21 cellular contexts compared by ENCODE assay signal in genomic region chr16:24841291-24841690, GRCh38. TPM values are rescaled to one million over a fixed set of nuclear protein-coding genes. Genes with fewer than 3 reads are reported as not detected.
DNase-seq lines count a peak whose midpoint lies in the region; ATAC-seq and TF ChIP-seq lines count a peak whose summit lies in the region.
"Had no signal": no experiment of that assay in that cellular context is flagged by ENCODE, and none has a peak within 500 bp of the region (broad histone marks: within the 10 kb centered on the region; RNA-seq: fewer than 3 reads in every experiment).

No MANE protein-coding gene starts in this region.

- H3K4me2 ChIP-seq in mammary epithelial cell (ENCODE audit: insufficient read depth, low read depth, low read length), result no peak overlapping the region
- H3K4me2 ChIP-seq: BLaER1 had no signal

- TF ChIP-seq CTCF in mammary epithelial cell (conservative IDR thresholded peaks at IDR 0.05 in 1 of 2, IDR thresholded peaks at IDR 0.05 in 1 of 2; ENCODE audit: extremely low read depth in 1 of 2, insufficient read depth in 1 of 2, low read depth in 1 of 2, low read length in 2 of 2) (no peak), breast epithelium (IDR thresholded peaks at IDR 0.05) (no peak), Panc1 (IDR thresholded peaks at IDR 0.05) (no peak)

- H3K27ac Mint-ChIP-seq in activated naive CD4-positive, alpha-beta T cell treated with anti-CD3 and anti-CD28 coated beads for 36 hours, result no peak overlapping the region
- H3K27ac Mint-ChIP-seq: CD4-positive, CD25-positive, alpha-beta regulatory T cell had no signal

- in situ Hi-C loops in mammary epithelial cell (cut with MboI; ENCODE audit: low sequenced_read_pairs in 2 of 2), result no loop called here
- in situ Hi-C loops in Panc1 (cut with HindIII; ENCODE audit: low pct_unique_long_range_greater_than_20kb, low sequenced_read_pairs), result no loop called here

- CTCF ChIA-PET in mammary epithelial cell (lab: Charles Lee; ENCODE audit: low non-redundant PET) (no interaction called here), Panc1 (lab: Charles Lee) (interaction anchor here (0.7 kb wide), 1 partner anchor 35 kb away, joined by 3 read pairs; no protein-coding TSS in a partner anchor)
- CTCF ChIA-PET in activated naive CD4-positive, alpha-beta T cell treated with anti-CD3 and anti-CD28 coated beads for 36 hours (lab: Charles Lee), result interaction anchor here (0.8 kb wide), 1 partner anchor 630 kb away, joined by 3 read pairs; no protein-coding TSS in a partner anchor

- BruUV-seq in mammary epithelial cell (replicated peaks; lab: Mats Ljungman, UMichigan) (no TSS peak), Panc1 (replicated peaks; lab: Mats Ljungman, UMichigan) (no TSS peak)

- H3K4me1 ChIP-seq in mammary epithelial cell (ENCODE audit: insufficient read depth, low read length) (peaks cover 5% of the 10 kb centered on the region), breast epithelium (no peaks in the 10 kb centered on the region), Panc1 (ENCODE audit: control insufficient read depth, insufficient read depth, low read length) (peaks cover 20% of the 10 kb centered on the region)
- H3K4me1 ChIP-seq: BLaER1 had no signal

- H3K27me3 ChIP-seq in mammary epithelial cell (ENCODE audit: insufficient read depth, low read length), result no peaks in the 10 kb centered on the region
- H3K27me3 ChIP-seq in breast epithelium, result no peaks in the 10 kb centered on the region
- no peaks in the 10 kb centered on the region for H3K27me3 ChIP-seq in Panc1 (ENCODE audit: control insufficient read depth, insufficient read depth, low read length)
- H3K27me3 ChIP-seq: BLaER1, MG63 had no signal

- H3K9me3 Mint-ChIP-seq in activated naive CD4-positive, alpha-beta T cell treated with anti-CD3 and anti-CD28 coated beads for 36 hours, result no peaks in the 10 kb centered on the region
- H3K9me3 Mint-ChIP-seq: CD4-positive, CD25-positive, alpha-beta regulatory T cell had no signal

- no peak overlapping the region for H2AFZ ChIP-seq in mammary epithelial cell (ENCODE audit: low read depth, low read length)

- ATAC-seq in Panc1, result no peak; the same call in 1 of the 2 replicates
- peak; percentile 45 for ATAC-seq in esophagus mucosa
- ATAC-seq: HCT116 had no signal

- H3K9me3 ChIP-seq in mammary epithelial cell (replicated peaks; ENCODE audit: insufficient read depth, low read length), result no peaks in the 10 kb centered on the region
- no peaks in the 10 kb centered on the region for H3K9me3 ChIP-seq in breast epithelium
- H3K9me3 ChIP-seq in Panc1 (ENCODE audit: control insufficient read depth, insufficient read depth, low read depth, low read length), result no peaks in the 10 kb centered on the region
- H3K9me3 ChIP-seq: BLaER1, MG63 had no signal

- no peak overlapping the region for H3K27ac ChIP-seq in mammary epithelial cell (ENCODE audit: insufficient read depth, low read depth, low read length)
- H3K27ac ChIP-seq in breast epithelium, result no peak overlapping the region
- peak overlapping the region; percentile 48; the same call in 1 of the 2 replicates for H3K27ac ChIP-seq in Panc1 (ENCODE audit: low read length)
- H3K27ac ChIP-seq in temporal lobe (ENCODE audit: low read depth, low read length), result peak overlapping the region; percentile 45
- H3K27ac ChIP-seq: 22Rv1, BLaER1, SK-N-MC had no signal

- TF ChIP-seq POLR2A in breast epithelium (IDR thresholded peaks at IDR 0.05), result no peak

- no peak overlapping the region for H3K4me3 Mint-ChIP-seq in activated naive CD4-positive, alpha-beta T cell treated with anti-CD3 and anti-CD28 coated beads for 36 hours

- H3K9ac ChIP-seq in mammary epithelial cell (ENCODE audit: insufficient read depth, low read length), result no peak overlapping the region
- H3K9ac ChIP-seq: BLaER1 had no signal

- no peak overlapping the region for H3K4me3 ChIP-seq in mammary epithelial cell (replicated peaks in 1 of 3; ENCODE audit: insufficient read depth in 1 of 3, low read depth in 2 of 3, low read length in 3 of 3)
- H3K4me3 ChIP-seq in breast epithelium, result no peak overlapping the region
- H3K4me3 ChIP-seq in Panc1 (ENCODE audit: low read depth in 2 of 2, low read length in 2 of 2), result no peak overlapping the region
- H3K4me3 ChIP-seq: BLaER1, MG63, SK-N-MC had no signal

- no peaks in the 10 kb centered on the region for H3K27me3 Mint-ChIP-seq in activated naive CD4-positive, alpha-beta T cell treated with anti-CD3 and anti-CD28 coated beads for 36 hours (ENCODE audit: low read depth)
- H3K27me3 Mint-ChIP-seq: CD4-positive, CD25-positive, alpha-beta regulatory T cell had no signal

- H3K79me2 ChIP-seq in mammary epithelial cell (ENCODE audit: insufficient read depth, low read length), result no peaks in the 10 kb centered on the region

- dilution Hi-C loops in mammary epithelial cell (cut with HindIII; ENCODE audit: low sequenced_read_pairs), result no loop called here

- H3K36me3 Mint-ChIP-seq in activated naive CD4-positive, alpha-beta T cell treated with anti-CD3 and anti-CD28 coated beads for 36 hours (ENCODE audit: low read depth), result peaks cover 3% of the 10 kb centered on the region

- peak; percentile 54 for DNase-seq in mammary epithelial cell
- DNase-seq in breast epithelium (ENCODE audit: low spot score in 2 of 2), result no peak
- DNase-seq in Panc1 (ENCODE audit: low read depth, low spot score), result no peak
- DNase-seq in NK-92 treated with Interleukin-12 subunit alpha and Interleukin-12 subunit beta, amount 100 ng/mL, for 24 hours (lab: John Stamatoyannopoulos, UW), result no peak
- DNase-seq in activated naive CD4-positive, alpha-beta T cell treated with anti-CD3 and anti-CD28 coated beads for 36 hours, result no peak
- DNase-seq in ureter (ENCODE audit: low spot score), result no peak
- DNase-seq: CD4-positive, CD25-positive, alpha-beta regulatory T cell; KBM-7; MG63; NCI-H1105 treated with DMSO at 0.1 percent for 48 hours; NCI-H2029; NCI-H446 treated with DMSO at 0.1 percent for 48 hours; NCI-H526; SIG-M5 had no signal

- POLR2A ChIA-PET in Panc1 (lab: Charles Lee), result no interaction called here

- H3K36me3 ChIP-seq in mammary epithelial cell (ENCODE audit: insufficient read depth, low read length) (no peaks in the 10 kb centered on the region), breast epithelium (no peaks in the 10 kb centered on the region), Panc1 (ENCODE audit: control insufficient read depth, insufficient read depth, low read length) (no peaks in the 10 kb centered on the region)
- H3K36me3 ChIP-seq: BLaER1, MG63 had no signal

- no peaks in the 10 kb centered on the region for H3K4me1 Mint-ChIP-seq in activated naive CD4-positive, alpha-beta T cell treated with anti-CD3 and anti-CD28 coated beads for 36 hours (ENCODE audit: low read depth)
- H3K4me1 Mint-ChIP-seq: CD4-positive, CD25-positive, alpha-beta regulatory T cell had no signal

- intact Hi-C loops in mammary epithelial cell (cut with micrococcal nuclease) (no loop called here), breast epithelium (cut with DNase I; ENCODE audit: low total_unique reads) (no loop called here), Panc1 (cut with micrococcal nuclease; ENCODE audit: unreplicated experiment) (no loop called here)
- intact Hi-C loops in activated naive CD4-positive, alpha-beta T cell treated with anti-CD3 and anti-CD28 coated beads for 36 hours (cut with micrococcal nuclease), result no loop called here

- no peaks in the 10 kb centered on the region for H4K20me1 ChIP-seq in mammary epithelial cell (ENCODE audit: insufficient read depth, low read length)
- H4K20me1 ChIP-seq: BLaER1 had no signal

RNA-seq across cellular contexts. Expression of gene SLC5A11, which starts 4.5 kb away (rescaled TPM):
- total RNA-seq in mammary epithelial cell (not detected), breast epithelium (1 to 10 TPM in 1 of 3 donors, under 1 TPM in 2; 0.16 to 1.8 (median 0.66) TPM), Panc1 (2021; ENCODE audit: unreplicated experiment) (0.13 TPM), esophagus mucosa (not detected), temporal lobe (not detected), ureter (0.70 TPM)
- 0.01 TPM for polyA plus RNA-seq in mammary epithelial cell
- polyA minus RNA-seq in mammary epithelial cell, result not detected
- polyA plus RNA-seq in Panc1 (2012; ENCODE audit: insufficient read length), result 0.11 TPM
- total RNA-seq in activated naive CD4-positive, alpha-beta T cell treated with anti-CD3 and anti-CD28 coated beads for 36 hours, result not detected
- total RNA-seq: CD4-positive, CD25-positive, alpha-beta regulatory T cell; LHCN-M2 had no signal
- polyA plus RNA-seq: CD4-positive, CD25-positive, alpha-beta regulatory T cell had no signal

Comparison
In these comparisons a context has a peak if more than half of its experiments do, and no peak if none do; other contexts are left out.
1. H3K27ac ChIP-seq: peak in Panc1 (single experiment) and temporal lobe (single experiment); none in mammary epithelial cell (single experiment) and breast epithelium (0 of 2).